8 cellular contexts compared by ENCODE assay signal in the genomic region with DNA sequence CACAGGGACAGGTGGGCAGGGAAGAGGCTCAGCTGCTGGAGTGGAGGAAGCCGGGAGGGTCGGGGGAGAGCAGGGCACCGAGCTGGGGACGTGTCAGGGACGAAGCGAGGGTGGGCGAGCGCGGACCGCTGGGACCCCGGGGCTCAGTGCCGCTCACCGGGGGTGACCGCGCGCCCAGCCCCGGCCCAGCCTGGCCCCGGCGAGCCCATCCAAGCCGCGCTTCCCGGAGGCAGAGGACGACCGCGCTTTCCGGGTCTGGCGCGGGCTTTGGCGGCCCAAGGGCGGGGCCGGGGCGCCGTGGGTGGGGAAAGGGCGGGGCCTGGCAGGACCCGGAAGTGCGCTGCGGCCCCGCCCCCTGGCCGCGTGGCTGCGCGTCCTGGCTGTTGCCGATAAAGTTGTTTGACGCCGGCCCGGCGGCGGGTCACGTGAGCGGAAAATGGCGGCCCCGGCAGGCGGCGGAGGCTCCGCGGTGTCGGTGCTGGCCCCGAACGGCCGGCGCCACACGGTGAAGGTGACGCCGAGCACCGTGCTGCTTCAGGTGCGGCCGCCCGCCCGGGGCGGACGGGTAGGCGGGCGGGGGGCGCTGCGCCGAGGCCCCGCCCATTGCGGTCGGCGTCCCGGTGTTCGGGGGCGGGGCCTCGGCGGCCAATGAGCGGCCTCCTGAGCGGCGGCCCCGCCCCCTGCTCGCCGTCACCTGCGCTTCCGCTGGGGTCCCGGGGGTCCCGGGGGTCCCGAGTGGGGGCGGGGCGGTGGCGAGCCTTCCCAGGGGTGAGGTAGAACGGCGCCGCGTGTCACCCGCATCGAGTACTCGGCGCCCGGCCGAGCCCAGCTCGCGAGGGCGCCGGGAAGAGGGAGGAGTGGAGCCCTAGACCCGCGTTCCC. TPM values are rescaled to one million over a fixed set of nuclear protein-coding genes. Genes with fewer than 3 reads are reported as not detected.
A peak's percentile ranks its signal among the peaks of the same experiment; 100 is the strongest.
DNase-seq lines count a peak whose midpoint lies in the region; ATAC-seq and TF ChIP-seq lines count a peak whose summit lies in the region.

A gene with protein sequence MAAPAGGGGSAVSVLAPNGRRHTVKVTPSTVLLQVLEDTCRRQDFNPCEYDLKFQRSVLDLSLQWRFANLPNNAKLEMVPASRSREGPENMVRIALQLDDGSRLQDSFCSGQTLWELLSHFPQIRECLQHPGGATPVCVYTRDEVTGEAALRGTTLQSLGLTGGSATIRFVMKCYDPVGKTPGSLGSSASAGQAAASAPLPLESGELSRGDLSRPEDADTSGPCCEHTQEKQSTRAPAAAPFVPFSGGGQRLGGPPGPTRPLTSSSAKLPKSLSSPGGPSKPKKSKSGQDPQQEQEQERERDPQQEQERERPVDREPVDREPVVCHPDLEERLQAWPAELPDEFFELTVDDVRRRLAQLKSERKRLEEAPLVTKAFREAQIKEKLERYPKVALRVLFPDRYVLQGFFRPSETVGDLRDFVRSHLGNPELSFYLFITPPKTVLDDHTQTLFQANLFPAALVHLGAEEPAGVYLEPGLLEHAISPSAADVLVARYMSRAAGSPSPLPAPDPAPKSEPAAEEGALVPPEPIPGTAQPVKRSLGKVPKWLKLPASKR (plus strand): TSS at position 419 of the 881 bp plus-strand sequence. CDS start 18 bp downstream, at position 437.

- H3K27me3 Mint-ChIP-seq in activated naive CD8-positive, alpha-beta T cell treated with anti-CD3 and anti-CD28 coated beads, Interleukin-2, amount 10 ng/mL, durations not matched to agents 7 days and 5 days = peaks cover 9% of the 10 kb centered on the region

- H3K27ac ChIP-seq in parathyroid adenoma (peak within 1 kb of the TSS; percentile 52), thyroid gland (peak within 1 kb of the TSS; percentile 77 to 91 (median 90))

- intact Hi-C loops in Right ventricle myocardium superior (cut with DNase I) = no loop called here
- intact Hi-C loops in thyroid gland (cut with DNase I) = no loop called here

- 0 to 3% methylated on average over 11 to 17 of the region's 115 CpGs for WGBS in thyroid gland, 2 donors

- H3K27ac Mint-ChIP-seq in activated naive CD8-positive, alpha-beta T cell treated with anti-CD3 and anti-CD28 coated beads, Interleukin-2, amount 10 ng/mL, durations not matched to agents 7 days and 5 days = peak within 1 kb of the TSS; percentile 99

- POLR2A ChIA-PET in GM10248 (lab: Yijun Ruan, JAX) = interaction anchor here (1.1 kb wide), 1 partner anchor 10 kb away, joined by 6 read pairs; no protein-coding TSS in a partner anchor
- POLR2A ChIA-PET in activated naive CD8-positive, alpha-beta T cell treated with anti-CD3 and anti-CD28 coated beads, Interleukin-2, amount 10 ng/mL, durations not matched to agents 7 days and 5 days (lab: Charles Lee) = interaction anchor here (1.0 to 3.0 kb wide), 4 partner anchors 10 to 46 kb away, joined by 3 to 31 read pairs (median 7); partner anchors contain the start of genes CENPX and LRRC45

- H3K79me2 ChIP-seq in parathyroid adenoma = no peaks in the 10 kb centered on the region

- H3K4me3 ChIP-seq in HFF-Myc (replicated peaks; ENCODE audit: low read depth, low read length) (peak within 1 kb of the TSS; percentile 71), parathyroid adenoma (ENCODE audit: low read depth, low read length) (peak within 1 kb of the TSS; percentile 93), thyroid gland (replicated peaks in 1 of 3) (peak within 1 kb of the TSS; percentile 79 to 95 (median 82))

- peaks cover 11% of the 10 kb centered on the region for H3K36me3 Mint-ChIP-seq in activated naive CD8-positive, alpha-beta T cell treated with anti-CD3 and anti-CD28 coated beads, Interleukin-2, amount 10 ng/mL, durations not matched to agents 7 days and 5 days

- H3K9me3 Mint-ChIP-seq in activated naive CD8-positive, alpha-beta T cell treated with anti-CD3 and anti-CD28 coated beads, Interleukin-2, amount 10 ng/mL, durations not matched to agents 7 days and 5 days = no peaks in the 10 kb centered on the region

- ATAC-seq in activated naive CD8-positive, alpha-beta T cell treated with anti-CD3 and anti-CD28 coated beads, Interleukin-2, amount 10 ng/mL, durations not matched to agents 7 days and 5 days (ENCODE audit: low read depth) = peak; percentile 72
- ATAC-seq in Right ventricle myocardium superior (ENCODE audit: poor library complexity) = peak; percentile 99

- H3K27me3 ChIP-seq in parathyroid adenoma (ENCODE audit: control insufficient read depth, insufficient read depth, low read length) = no peaks in the 10 kb centered on the region
- H3K27me3 ChIP-seq in thyroid gland = no peaks in the 10 kb centered on the region

- H3K9me3 ChIP-seq in parathyroid adenoma (ENCODE audit: control insufficient read depth, low read length) = no peaks in the 10 kb centered on the region
- H3K9me3 ChIP-seq in thyroid gland = no peaks in the 10 kb centered on the region

- H3K36me3 ChIP-seq in parathyroid adenoma (ENCODE audit: control insufficient read depth, insufficient read depth, low read length) = no peaks in the 10 kb centered on the region
- H3K36me3 ChIP-seq in thyroid gland = no peaks in the 10 kb centered on the region

- H3K4me1 ChIP-seq in parathyroid adenoma (peaks cover 10% of the 10 kb centered on the region), thyroid gland (peaks cover 19 to 23% of the 10 kb centered on the region in 2 donors)

- peak within 1 kb of the TSS; percentile 57 for H3K4me2 ChIP-seq in parathyroid adenoma (ENCODE audit: low read length)

- DNase-seq in GM10248 (ENCODE audit: extremely low spot score) (peak; percentile 96), HFF-Myc (ENCODE audit: extremely low read depth, low read depth) (peak; percentile 45), NAMALWA (ENCODE audit: low spot score) (peak; percentile 87), SW 1271 (lab: John Stamatoyannopoulos, UW) (peak; percentile 45 to 77), Right ventricle myocardium superior (peak; percentile 95), thyroid gland (peak; percentile 88)
- DNase-seq in activated naive CD8-positive, alpha-beta T cell treated with anti-CD3 and anti-CD28 coated beads, Interleukin-2, amount 10 ng/mL, durations not matched to agents 7 days and 5 days = peak; percentile 98

- CTCF ChIA-PET in GM10248 (lab: Yijun Ruan, JAX) = interaction anchor here (1.3 to 3.4 kb wide), 4 partner anchors 10 to 18 kb away, joined by 3 to 18 read pairs (median 5); no protein-coding TSS in a partner anchor

- H2AFZ ChIP-seq in parathyroid adenoma = peak within 1 kb of the TSS; percentile 95

- no peak for TF ChIP-seq CTCF in GM10248 (IDR thresholded peaks at IDR 0.05; ENCODE audit: control extremely low read depth, extremely low read depth, low read depth, missing control alignments)
- no peak for TF ChIP-seq CTCF in HFF-Myc (IDR thresholded peaks at IDR 0.05; ENCODE audit: low read depth, low read length, missing control alignments)
- no peak for TF ChIP-seq CTCF in parathyroid adenoma (IDR thresholded peaks at IDR 0.05)
- no peak for TF ChIP-seq CTCF in thyroid gland (IDR thresholded peaks at IDR 0.05)

- H3K4me1 Mint-ChIP-seq in activated naive CD8-positive, alpha-beta T cell treated with anti-CD3 and anti-CD28 coated beads, Interleukin-2, amount 10 ng/mL, durations not matched to agents 7 days and 5 days = peaks cover 28% of the 10 kb centered on the region

- H3K4me3 Mint-ChIP-seq in activated naive CD8-positive, alpha-beta T cell treated with anti-CD3 and anti-CD28 coated beads, Interleukin-2, amount 10 ng/mL, durations not matched to agents 7 days and 5 days = peak within 1 kb of the TSS; percentile 97

- peak in 1 of 2 donors; percentile 76 for TF ChIP-seq POLR2A in thyroid gland (IDR thresholded peaks at IDR 0.05)

- peak within 1 kb of the TSS; percentile 31 for H3K9ac ChIP-seq in parathyroid adenoma

RNA-seq across cellular contexts. Expression of the gene that starts here (rescaled TPM):
- 10 to 100 TPM; 34.4 to 35.1 TPM for total RNA-seq in activated naive CD8-positive, alpha-beta T cell treated with anti-CD3 and anti-CD28 coated beads, Interleukin-2, amount 10 ng/mL, durations not matched to agents 7 days and 5 days
- 25.4 TPM for total RNA-seq in Right ventricle myocardium superior
- total RNA-seq in thyroid gland = 10 to 100 TPM; 23.2 to 53.6 (median 35.7) TPM

Comparison
In these comparisons a context has a peak if more than half of its experiments do, and no peak if none do; other contexts are left out.
1. Peak in every context shown above with its lines: DNase-seq, ATAC-seq, H3K4me3 ChIP-seq and H3K27ac ChIP-seq.
2. DNase-seq: peak in every context shown above with its lines; median percentile 98 in activated naive CD8-positive, alpha-beta T cell treated with anti-CD3 and anti-CD28 coated beads, Interleukin-2, amount 10 ng/mL, durations not matched to agents 7 days and 5 days; 96 in GM10248; 95 in Right ventricle myocardium superior; 88 in thyroid gland; 87 in NAMALWA; 61 in SW 1271; 45 in HFF-Myc.